1 cellular context compared by ENCODE assay signal in the genomic region with DNA sequence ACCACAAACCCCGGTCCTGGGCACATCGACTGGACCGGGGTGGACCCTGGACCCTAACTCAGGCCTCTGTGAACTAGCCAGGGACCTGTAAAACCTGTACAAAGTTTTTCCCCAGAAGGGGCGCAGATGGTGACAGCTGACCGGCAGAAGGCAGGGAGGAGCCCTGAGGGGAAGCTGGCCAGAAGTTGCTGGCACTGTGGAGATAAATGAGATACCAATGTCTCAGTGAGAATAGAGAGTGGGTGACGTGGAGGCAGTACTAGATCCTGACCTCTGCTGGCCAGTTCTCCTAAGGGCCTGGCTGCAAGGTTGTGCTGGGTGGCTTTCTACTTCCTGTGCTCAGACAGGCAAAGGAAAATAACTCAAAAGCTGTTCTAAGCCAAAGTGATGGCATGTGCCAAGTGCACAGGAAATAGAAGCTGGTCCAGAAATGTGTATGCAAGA.
TF ChIP-seq lines count a peak whose summit lies in the region.

No MANE protein-coding gene starts in this region.

TF ChIP-seq in K562, 482 proteins besides CTCF, POLR2A, EP300 and RAD21 (continues in another document):
- TF ChIP-seq FOXM1 (IDR thresholded peaks at IDR 0.05; ENCODE audit: low read depth) (no peak), FOXM1 (CRISPR knock-in tag; IDR thresholded peaks at IDR 0.05; ENCODE audit: low read depth) (no peak), ETV1 (tag; conservative IDR thresholded peaks at IDR 0.05; ENCODE audit: low read depth) (peak; percentile 28; the same call in 1 of the 2 replicates), SAFB2 (IDR thresholded peaks at IDR 0.05; ENCODE audit: borderline replicate concordance, low read depth, low read length, severe bottlenecking) (no peak), CBFA2T3 (IDR thresholded peaks at IDR 0.05) (peak; percentile 43), PTBP1 (IDR thresholded peaks at IDR 0.05; ENCODE audit: low read depth, low read length) (no peak), PCBP2 (IDR thresholded peaks at IDR 0.05; ENCODE audit: low read depth, low read length, poor library complexity, severe bottlenecking) (no peak), CTBP1 (IDR thresholded peaks at IDR 0.05; ENCODE audit: borderline replicate concordance) (0 out of 2 replicates have a peak, but pooled peaks have one; percentile 14), CREB1 (IDR thresholded peaks at IDR 0.05) (no peak), CREB1 (CRISPR knock-in tag; IDR thresholded peaks at IDR 0.05) (peak; percentile 54), SPI1 (IDR thresholded peaks at IDR 0.05; ENCODE audit: borderline replicate concordance, low read depth, low read length) (0 out of 2 replicates have a peak, but pooled peaks have one; percentile 8), SMARCA5 (IDR thresholded peaks at IDR 0.05) (no peak), ZC3H11A (IDR thresholded peaks at IDR 0.05; ENCODE audit: low read depth, low read length) (no peak), FOSL1 (tag; conservative IDR thresholded peaks at IDR 0.05) (peak; percentile 53; the same call in 1 of the 2 replicates), CBFB (CRISPR knock-in tag; IDR thresholded peaks at IDR 0.05) (no peak), ZNF146 (CRISPR knock-in tag; IDR thresholded peaks at IDR 0.05; ENCODE audit: unreplicated experiment) (no peak), ETV5 (CRISPR knock-in tag; IDR thresholded peaks at IDR 0.05; ENCODE audit: low read depth) (peak; percentile 38; the same call in 1 of the 2 replicates), JUNB (CRISPR knock-in tag; conservative IDR thresholded peaks at IDR 0.05) (no peak), CREM (IDR thresholded peaks at IDR 0.05; ENCODE audit: low read depth) (peak; percentile 89), CBX5 (IDR thresholded peaks at IDR 0.05; ENCODE audit: borderline replicate concordance, low read depth) (no peak), CSDE1 (IDR thresholded peaks at IDR 0.05) (no peak), SMC3 (conservative IDR thresholded peaks at IDR 0.05; ENCODE audit: insufficient read depth, low read depth, low read length) (peak; percentile 67), MEIS2 (IDR thresholded peaks at IDR 0.05; ENCODE audit: partially characterized antibody) (peak; percentile 31), TARDBP (IDR thresholded peaks at IDR 0.05) (no peak), GTF2A2 (tag; IDR thresholded peaks at IDR 0.05) (no peak)
- TF ChIP-seq, protein P1, sequence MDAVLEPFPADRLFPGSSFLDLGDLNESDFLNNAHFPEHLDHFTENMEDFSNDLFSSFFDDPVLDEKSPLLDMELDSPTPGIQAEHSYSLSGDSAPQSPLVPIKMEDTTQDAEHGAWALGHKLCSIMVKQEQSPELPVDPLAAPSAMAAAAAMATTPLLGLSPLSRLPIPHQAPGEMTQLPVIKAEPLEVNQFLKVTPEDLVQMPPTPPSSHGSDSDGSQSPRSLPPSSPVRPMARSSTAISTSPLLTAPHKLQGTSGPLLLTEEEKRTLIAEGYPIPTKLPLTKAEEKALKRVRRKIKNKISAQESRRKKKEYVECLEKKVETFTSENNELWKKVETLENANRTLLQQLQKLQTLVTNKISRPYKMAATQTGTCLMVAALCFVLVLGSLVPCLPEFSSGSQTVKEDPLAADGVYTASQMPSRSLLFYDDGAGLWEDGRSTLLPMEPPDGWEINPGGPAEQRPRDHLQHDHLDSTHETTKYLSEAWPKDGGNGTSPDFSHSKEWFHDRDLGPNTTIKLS (IDR thresholded peaks at IDR 0.05; ENCODE audit: borderline replicate concordance, low read depth) = 0 out of 2 replicates have a peak, but pooled peaks have one; percentile 25
- TF ChIP-seq, protein P2, sequence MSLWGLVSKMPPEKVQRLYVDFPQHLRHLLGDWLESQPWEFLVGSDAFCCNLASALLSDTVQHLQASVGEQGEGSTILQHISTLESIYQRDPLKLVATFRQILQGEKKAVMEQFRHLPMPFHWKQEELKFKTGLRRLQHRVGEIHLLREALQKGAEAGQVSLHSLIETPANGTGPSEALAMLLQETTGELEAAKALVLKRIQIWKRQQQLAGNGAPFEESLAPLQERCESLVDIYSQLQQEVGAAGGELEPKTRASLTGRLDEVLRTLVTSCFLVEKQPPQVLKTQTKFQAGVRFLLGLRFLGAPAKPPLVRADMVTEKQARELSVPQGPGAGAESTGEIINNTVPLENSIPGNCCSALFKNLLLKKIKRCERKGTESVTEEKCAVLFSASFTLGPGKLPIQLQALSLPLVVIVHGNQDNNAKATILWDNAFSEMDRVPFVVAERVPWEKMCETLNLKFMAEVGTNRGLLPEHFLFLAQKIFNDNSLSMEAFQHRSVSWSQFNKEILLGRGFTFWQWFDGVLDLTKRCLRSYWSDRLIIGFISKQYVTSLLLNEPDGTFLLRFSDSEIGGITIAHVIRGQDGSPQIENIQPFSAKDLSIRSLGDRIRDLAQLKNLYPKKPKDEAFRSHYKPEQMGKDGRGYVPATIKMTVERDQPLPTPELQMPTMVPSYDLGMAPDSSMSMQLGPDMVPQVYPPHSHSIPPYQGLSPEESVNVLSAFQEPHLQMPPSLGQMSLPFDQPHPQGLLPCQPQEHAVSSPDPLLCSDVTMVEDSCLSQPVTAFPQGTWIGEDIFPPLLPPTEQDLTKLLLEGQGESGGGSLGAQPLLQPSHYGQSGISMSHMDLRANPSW (CRISPR knock-in tag; IDR thresholded peaks at IDR 0.05) = no peak
- TF ChIP-seq, protein P3, sequence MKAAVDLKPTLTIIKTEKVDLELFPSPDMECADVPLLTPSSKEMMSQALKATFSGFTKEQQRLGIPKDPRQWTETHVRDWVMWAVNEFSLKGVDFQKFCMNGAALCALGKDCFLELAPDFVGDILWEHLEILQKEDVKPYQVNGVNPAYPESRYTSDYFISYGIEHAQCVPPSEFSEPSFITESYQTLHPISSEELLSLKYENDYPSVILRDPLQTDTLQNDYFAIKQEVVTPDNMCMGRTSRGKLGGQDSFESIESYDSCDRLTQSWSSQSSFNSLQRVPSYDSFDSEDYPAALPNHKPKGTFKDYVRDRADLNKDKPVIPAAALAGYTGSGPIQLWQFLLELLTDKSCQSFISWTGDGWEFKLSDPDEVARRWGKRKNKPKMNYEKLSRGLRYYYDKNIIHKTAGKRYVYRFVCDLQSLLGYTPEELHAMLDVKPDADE (conservative IDR thresholded peaks at IDR 0.05; ENCODE audit: control insufficient read depth, low read depth, low read length) = 0 out of 2 replicates have a peak, but pooled peaks have one; percentile 26
- TF ChIP-seq, protein P4, sequence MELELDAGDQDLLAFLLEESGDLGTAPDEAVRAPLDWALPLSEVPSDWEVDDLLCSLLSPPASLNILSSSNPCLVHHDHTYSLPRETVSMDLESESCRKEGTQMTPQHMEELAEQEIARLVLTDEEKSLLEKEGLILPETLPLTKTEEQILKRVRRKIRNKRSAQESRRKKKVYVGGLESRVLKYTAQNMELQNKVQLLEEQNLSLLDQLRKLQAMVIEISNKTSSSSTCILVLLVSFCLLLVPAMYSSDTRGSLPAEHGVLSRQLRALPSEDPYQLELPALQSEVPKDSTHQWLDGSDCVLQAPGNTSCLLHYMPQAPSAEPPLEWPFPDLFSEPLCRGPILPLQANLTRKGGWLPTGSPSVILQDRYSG (tag; conservative IDR thresholded peaks at IDR 0.05; ENCODE audit: low read depth) = peak; percentile 51; the same call in 1 of the 2 replicates
- TF ChIP-seq, protein P5, sequence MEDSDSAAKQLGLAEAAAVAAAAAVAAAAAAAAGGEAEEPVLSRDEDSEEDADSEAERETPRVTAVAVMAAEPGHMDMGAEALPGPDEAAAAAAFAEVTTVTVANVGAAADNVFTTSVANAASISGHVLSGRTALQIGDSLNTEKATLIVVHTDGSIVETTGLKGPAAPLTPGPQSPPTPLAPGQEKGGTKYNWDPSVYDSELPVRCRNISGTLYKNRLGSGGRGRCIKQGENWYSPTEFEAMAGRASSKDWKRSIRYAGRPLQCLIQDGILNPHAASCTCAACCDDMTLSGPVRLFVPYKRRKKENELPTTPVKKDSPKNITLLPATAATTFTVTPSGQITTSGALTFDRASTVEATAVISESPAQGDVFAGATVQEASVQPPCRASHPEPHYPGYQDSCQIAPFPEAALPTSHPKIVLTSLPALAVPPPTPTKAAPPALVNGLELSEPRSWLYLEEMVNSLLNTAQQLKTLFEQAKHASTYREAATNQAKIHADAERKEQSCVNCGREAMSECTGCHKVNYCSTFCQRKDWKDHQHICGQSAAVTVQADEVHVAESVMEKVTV (CRISPR knock-in tag; IDR thresholded peaks at IDR 0.05) = peak; percentile 24; the same call in 1 of the 2 replicates
- TF ChIP-seq, protein P6, sequence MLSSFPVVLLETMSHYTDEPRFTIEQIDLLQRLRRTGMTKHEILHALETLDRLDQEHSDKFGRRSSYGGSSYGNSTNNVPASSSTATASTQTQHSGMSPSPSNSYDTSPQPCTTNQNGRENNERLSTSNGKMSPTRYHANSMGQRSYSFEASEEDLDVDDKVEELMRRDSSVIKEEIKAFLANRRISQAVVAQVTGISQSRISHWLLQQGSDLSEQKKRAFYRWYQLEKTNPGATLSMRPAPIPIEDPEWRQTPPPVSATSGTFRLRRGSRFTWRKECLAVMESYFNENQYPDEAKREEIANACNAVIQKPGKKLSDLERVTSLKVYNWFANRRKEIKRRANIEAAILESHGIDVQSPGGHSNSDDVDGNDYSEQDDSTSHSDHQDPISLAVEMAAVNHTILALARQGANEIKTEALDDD (IDR thresholded peaks at IDR 0.05) = no peak
- TF ChIP-seq, protein P7, sequence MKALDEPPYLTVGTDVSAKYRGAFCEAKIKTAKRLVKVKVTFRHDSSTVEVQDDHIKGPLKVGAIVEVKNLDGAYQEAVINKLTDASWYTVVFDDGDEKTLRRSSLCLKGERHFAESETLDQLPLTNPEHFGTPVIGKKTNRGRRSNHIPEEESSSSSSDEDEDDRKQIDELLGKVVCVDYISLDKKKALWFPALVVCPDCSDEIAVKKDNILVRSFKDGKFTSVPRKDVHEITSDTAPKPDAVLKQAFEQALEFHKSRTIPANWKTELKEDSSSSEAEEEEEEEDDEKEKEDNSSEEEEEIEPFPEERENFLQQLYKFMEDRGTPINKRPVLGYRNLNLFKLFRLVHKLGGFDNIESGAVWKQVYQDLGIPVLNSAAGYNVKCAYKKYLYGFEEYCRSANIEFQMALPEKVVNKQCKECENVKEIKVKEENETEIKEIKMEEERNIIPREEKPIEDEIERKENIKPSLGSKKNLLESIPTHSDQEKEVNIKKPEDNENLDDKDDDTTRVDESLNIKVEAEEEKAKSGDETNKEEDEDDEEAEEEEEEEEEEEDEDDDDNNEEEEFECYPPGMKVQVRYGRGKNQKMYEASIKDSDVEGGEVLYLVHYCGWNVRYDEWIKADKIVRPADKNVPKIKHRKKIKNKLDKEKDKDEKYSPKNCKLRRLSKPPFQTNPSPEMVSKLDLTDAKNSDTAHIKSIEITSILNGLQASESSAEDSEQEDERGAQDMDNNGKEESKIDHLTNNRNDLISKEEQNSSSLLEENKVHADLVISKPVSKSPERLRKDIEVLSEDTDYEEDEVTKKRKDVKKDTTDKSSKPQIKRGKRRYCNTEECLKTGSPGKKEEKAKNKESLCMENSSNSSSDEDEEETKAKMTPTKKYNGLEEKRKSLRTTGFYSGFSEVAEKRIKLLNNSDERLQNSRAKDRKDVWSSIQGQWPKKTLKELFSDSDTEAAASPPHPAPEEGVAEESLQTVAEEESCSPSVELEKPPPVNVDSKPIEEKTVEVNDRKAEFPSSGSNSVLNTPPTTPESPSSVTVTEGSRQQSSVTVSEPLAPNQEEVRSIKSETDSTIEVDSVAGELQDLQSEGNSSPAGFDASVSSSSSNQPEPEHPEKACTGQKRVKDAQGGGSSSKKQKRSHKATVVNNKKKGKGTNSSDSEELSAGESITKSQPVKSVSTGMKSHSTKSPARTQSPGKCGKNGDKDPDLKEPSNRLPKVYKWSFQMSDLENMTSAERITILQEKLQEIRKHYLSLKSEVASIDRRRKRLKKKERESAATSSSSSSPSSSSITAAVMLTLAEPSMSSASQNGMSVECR (CRISPR knock-in tag; IDR thresholded peaks at IDR 0.05) = no peak
- TF ChIP-seq, protein P8, sequence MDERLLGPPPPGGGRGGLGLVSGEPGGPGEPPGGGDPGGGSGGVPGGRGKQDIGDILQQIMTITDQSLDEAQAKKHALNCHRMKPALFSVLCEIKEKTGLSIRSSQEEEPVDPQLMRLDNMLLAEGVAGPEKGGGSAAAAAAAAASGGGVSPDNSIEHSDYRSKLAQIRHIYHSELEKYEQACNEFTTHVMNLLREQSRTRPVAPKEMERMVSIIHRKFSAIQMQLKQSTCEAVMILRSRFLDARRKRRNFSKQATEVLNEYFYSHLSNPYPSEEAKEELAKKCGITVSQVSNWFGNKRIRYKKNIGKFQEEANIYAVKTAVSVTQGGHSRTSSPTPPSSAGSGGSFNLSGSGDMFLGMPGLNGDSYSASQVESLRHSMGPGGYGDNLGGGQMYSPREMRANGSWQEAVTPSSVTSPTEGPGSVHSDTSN (CRISPR knock-in tag; IDR thresholded peaks at IDR 0.05; ENCODE audit: low read depth) = no peak
- TF ChIP-seq, protein P8 (tag; conservative IDR thresholded peaks at IDR 0.05; ENCODE audit: low read depth) = 0 out of 2 replicates have a peak, but pooled peaks have one; percentile 18
- TF ChIP-seq, protein P9, sequence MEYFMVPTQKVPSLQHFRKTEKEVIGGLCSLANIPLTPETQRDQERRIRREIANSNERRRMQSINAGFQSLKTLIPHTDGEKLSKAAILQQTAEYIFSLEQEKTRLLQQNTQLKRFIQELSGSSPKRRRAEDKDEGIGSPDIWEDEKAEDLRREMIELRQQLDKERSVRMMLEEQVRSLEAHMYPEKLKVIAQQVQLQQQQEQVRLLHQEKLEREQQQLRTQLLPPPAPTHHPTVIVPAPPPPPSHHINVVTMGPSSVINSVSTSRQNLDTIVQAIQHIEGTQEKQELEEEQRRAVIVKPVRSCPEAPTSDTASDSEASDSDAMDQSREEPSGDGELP (CRISPR knock-in tag; IDR thresholded peaks at IDR 0.05; ENCODE audit: borderline replicate concordance) = peak; percentile 28; the same call in 1 of the 2 replicates
- TF ChIP-seq, protein P10, sequence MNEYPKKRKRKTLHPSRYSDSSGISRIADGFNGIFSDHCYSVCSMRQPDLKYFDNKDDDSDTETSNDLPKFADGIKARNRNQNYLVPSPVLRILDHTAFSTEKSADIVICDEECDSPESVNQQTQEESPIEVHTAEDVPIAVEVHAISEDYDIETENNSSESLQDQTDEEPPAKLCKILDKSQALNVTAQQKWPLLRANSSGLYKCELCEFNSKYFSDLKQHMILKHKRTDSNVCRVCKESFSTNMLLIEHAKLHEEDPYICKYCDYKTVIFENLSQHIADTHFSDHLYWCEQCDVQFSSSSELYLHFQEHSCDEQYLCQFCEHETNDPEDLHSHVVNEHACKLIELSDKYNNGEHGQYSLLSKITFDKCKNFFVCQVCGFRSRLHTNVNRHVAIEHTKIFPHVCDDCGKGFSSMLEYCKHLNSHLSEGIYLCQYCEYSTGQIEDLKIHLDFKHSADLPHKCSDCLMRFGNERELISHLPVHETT (CRISPR knock-in tag; conservative IDR thresholded peaks at IDR 0.05 in 1 of 2, IDR thresholded peaks at IDR 0.05 in 1 of 2) = peak in 1 of 2 experiments; percentile 53; a peak in 1 of 4 replicates
